ENCODE assay signal across 17 cellular contexts in genomic region chr22:24580276-24580675, GRCh38. TPM values are rescaled to one million over a fixed set of nuclear protein-coding genes. Genes with fewer than 3 reads are reported as not detected.
DNase-seq lines count a peak whose midpoint lies in the region; ATAC-seq, FAIRE-seq and TF ChIP-seq lines count a peak whose summit lies in the region.
"Had no signal": no experiment of that assay in that cellular context is flagged by ENCODE, and none has a peak within 500 bp of the region (broad histone marks: within the 10 kb centered on the region; RNA-seq: fewer than 3 reads in every experiment).

No MANE protein-coding gene starts in this region.

- no peaks in the 10 kb centered on the region for H4K20me1 ChIP-seq in astrocyte (ENCODE audit: insufficient read depth, low read length)

- no peak overlapping the region for H3K27ac ChIP-seq in breast epithelium
- no peak overlapping the region for H3K27ac ChIP-seq in astrocyte (ENCODE audit: low read depth, low read length)

- no peaks in the 10 kb centered on the region for H3K36me3 ChIP-seq in breast epithelium
- H3K36me3 ChIP-seq in astrocyte (ENCODE audit: insufficient read depth, low read length) = no peaks in the 10 kb centered on the region

- H3K27ac Mint-ChIP-seq in MCF 10A (ENCODE audit: low read depth, unreplicated experiment) = no peak overlapping the region
- no peak overlapping the region for H3K27ac Mint-ChIP-seq in astrocyte (ENCODE audit: unreplicated experiment)
- H3K27ac Mint-ChIP-seq: activated T-cell treated with anti-CD3 and anti-CD28 coated beads, Interleukin-2, amount 50 U/mL, for 72 hours; T-helper 2 cell treated with Interferon-gamma antibody and Interleukin-4, amounts not matched to agents 5 μg/mL and 100 μg/mL, for 36 hours had no signal

- POLR2A ChIA-PET in MCF 10A (lab: Yijun Ruan, JAX) = interaction anchor here (0.6 to 2.7 kb wide), 2 partner anchors 25 to 44 kb away, joined by 3 to 31 read pairs; partner anchors contain the start of genes GUCD1 and SNRPD3

- no peaks in the 10 kb centered on the region for H3K79me2 ChIP-seq in astrocyte (ENCODE audit: insufficient read depth, low read length)

- H3K4me2 ChIP-seq in astrocyte (ENCODE audit: low read length) = no peak overlapping the region

- peaks cover 36% of the 10 kb centered on the region for H3K36me3 Mint-ChIP-seq in MCF 10A (ENCODE audit: insufficient read depth, unreplicated experiment)
- H3K36me3 Mint-ChIP-seq in astrocyte (ENCODE audit: low read depth, unreplicated experiment) = peaks cover 7% of the 10 kb centered on the region

- TF ChIP-seq CTCF in MCF 10A (IDR thresholded peaks at IDR 0.05; ENCODE audit: unreplicated experiment) (no peak), breast epithelium (IDR thresholded peaks at IDR 0.05) (no peak), astrocyte (IDR thresholded peaks at IDR 0.05; ENCODE audit: insufficient read depth, low read depth, low read length) (no peak)

- H3K9me3 ChIP-seq in breast epithelium = no peaks in the 10 kb centered on the region
- H3K9me3 ChIP-seq in astrocyte (ENCODE audit: insufficient read depth, low read depth, low read length) = no peaks in the 10 kb centered on the region

- no peak overlapping the region for H2AFZ ChIP-seq in astrocyte (ENCODE audit: low read depth, low read length)

- DNase-seq in MCF 10A (ENCODE audit: unreplicated experiment) (peak; percentile 43), breast epithelium (ENCODE audit: low spot score in 2 of 2) (no peak), astrocyte (ENCODE audit: low read depth) (peak; percentile 52), glomerular visceral epithelial cell (ENCODE audit: extremely low spot score) (peak; percentile 27), HTR-8/SVneo (ENCODE audit: insufficient read length, low spot score) (no peak)
- no peak for DNase-seq in activated CD8-positive, alpha-beta memory T cell treated with anti-CD3 and anti-CD28 coated beads, Interleukin-2, amount 50 U/mL, for 48 hours
- DNase-seq: activated CD4-positive, alpha-beta T cell treated with anti-CD3 and anti-CD28 coated beads, Interleukin-2, amount 50 U/mL, for 1 hour; activated T-cell treated with anti-CD3 and anti-CD28 coated beads, Interleukin-2, amount 50 U/mL, for 72 hours; DMS153; NCI-H2029 treated with DMSO at 0.1 percent for 48 hours; NCI-H748 treated with DMSO at 0.1 percent for 48 hours; substantia nigra had no signal

- FAIRE-seq in astrocyte (lab: Jason Lieb, UNC) (no peak), HTR-8/SVneo (lab: Jason Lieb, UNC) (no peak)
- FAIRE-seq: A204.1 had no signal

- H3K9me3 Mint-ChIP-seq in MCF 10A (ENCODE audit: unreplicated experiment) (no peaks in the 10 kb centered on the region), astrocyte (ENCODE audit: unreplicated experiment) (no peaks in the 10 kb centered on the region)
- H3K9me3 Mint-ChIP-seq: activated T-cell treated with anti-CD3 and anti-CD28 coated beads, Interleukin-2, amount 50 U/mL, for 72 hours; T-helper 2 cell treated with Interferon-gamma antibody and Interleukin-4, amounts not matched to agents 5 μg/mL and 100 μg/mL, for 36 hours had no signal

- H3K4me1 ChIP-seq in breast epithelium = peaks cover 0 to 7% of the 10 kb centered on the region in 2 donors
- peaks cover 10% of the 10 kb centered on the region for H3K4me1 ChIP-seq in astrocyte (ENCODE audit: insufficient read depth, low read length)

- intact Hi-C loops in MCF 10A (cut with micrococcal nuclease) = no loop called here
- intact Hi-C loops in breast epithelium (cut with DNase I; ENCODE audit: low total_unique reads) = no loop called here

- CTCF ChIA-PET in MCF 10A (lab: Yijun Ruan, JAX) = no interaction called here

- no TSS peak for BruUV-seq in MCF 10A (replicated peaks; lab: Mats Ljungman, UMichigan)

- H3K9ac ChIP-seq in astrocyte (ENCODE audit: low read length) = no peak overlapping the region

- no peak overlapping the region for H3K4me3 Mint-ChIP-seq in MCF 10A (ENCODE audit: unreplicated experiment)
- no peak overlapping the region for H3K4me3 Mint-ChIP-seq in astrocyte (ENCODE audit: unreplicated experiment)
- H3K4me3 Mint-ChIP-seq: activated T-cell treated with anti-CD3 and anti-CD28 coated beads, Interleukin-2, amount 50 U/mL, for 72 hours; T-helper 2 cell treated with Interferon-gamma antibody and Interleukin-4, amounts not matched to agents 5 μg/mL and 100 μg/mL, for 36 hours had no signal

- no peaks in the 10 kb centered on the region for H3K27me3 ChIP-seq in breast epithelium
- H3K27me3 ChIP-seq in astrocyte (ENCODE audit: insufficient read depth, low read length) = no peaks in the 10 kb centered on the region

- ATAC-seq in HG03432 (IDR thresholded peaks at IDR 0.05; ENCODE audit: unreplicated experiment) = no peak
- no peak for ATAC-seq in HG02610 (IDR thresholded peaks at IDR 0.05; ENCODE audit: unreplicated experiment)
- ATAC-seq: activated T-cell treated with anti-CD3 and anti-CD28 coated beads, Interleukin-2, amount 50 U/mL, for 72 hours had no signal

- peaks cover 17% of the 10 kb centered on the region for H3K4me1 Mint-ChIP-seq in MCF 10A (ENCODE audit: insufficient read depth, unreplicated experiment)
- peaks cover 8% of the 10 kb centered on the region for H3K4me1 Mint-ChIP-seq in astrocyte (ENCODE audit: low read depth, unreplicated experiment)

- H3K4me3 ChIP-seq in breast epithelium (no peak overlapping the region), astrocyte (ENCODE audit: insufficient read depth, low read depth, low read length) (no peak overlapping the region)
- H3K4me3 ChIP-seq: lung had no signal

- TF ChIP-seq POLR2A in breast epithelium (IDR thresholded peaks at IDR 0.05) = no peak

- H3K27me3 Mint-ChIP-seq in MCF 10A (ENCODE audit: insufficient read depth, unreplicated experiment) (no peaks in the 10 kb centered on the region), astrocyte (ENCODE audit: low read depth, unreplicated experiment) (no peaks in the 10 kb centered on the region)

RNA-seq across cellular contexts. Expression of gene LRRC75B, which starts 12.6 kb away (rescaled TPM):
- total RNA-seq in MCF 10A (2022) (2.6 and 3.2 TPM in 2 replicates), breast epithelium (10 to 100 TPM; 10.7 to 23.1 (median 20.0) TPM), astrocyte (5.1 and 6.2 TPM in 2 replicates)

RNA-seq across cellular contexts. Expression of gene GGT1, which starts 22.7 kb away (rescaled TPM):
- 0.63 and 0.76 TPM in 2 replicates for total RNA-seq in MCF 10A (2022)
- 1 to 10 TPM; 3.4 to 8.5 (median 4.6) TPM for total RNA-seq in breast epithelium
- total RNA-seq in astrocyte = 2.9 and 3.1 TPM in 2 replicates

RNA-seq across cellular contexts. Expression of gene SNRPD3, which starts 24.5 kb away (rescaled TPM):
- total RNA-seq in MCF 10A (2022) = 90.9 and 94.6 TPM in 2 replicates
- total RNA-seq in breast epithelium = 100 to 1,000 TPM; 105 to 148 (median 124) TPM
- 89.6 and 97.3 TPM in 2 replicates for total RNA-seq in astrocyte

RNA-seq across cellular contexts. Expression of gene GUCD1, which starts 25.3 kb away (rescaled TPM):
- total RNA-seq in MCF 10A (2022) (47.0 and 48.4 TPM in 2 replicates), breast epithelium (100 to 1,000 TPM in 1 of 3 donors, 10 to 100 TPM in 2; 89.6 to 177 (median 91.4) TPM), astrocyte (77.7 and 84.3 TPM in 2 replicates)

Comparison
In these comparisons a context has a peak if more than half of its experiments do, and no peak if none do; other contexts are left out.
1. DNase-seq: peak in MCF 10A (single experiment), astrocyte (single experiment) and glomerular visceral epithelial cell (single experiment); none in breast epithelium (0 of 2), HTR-8/SVneo (single experiment) and activated CD8-positive, alpha-beta memory T cell treated with anti-CD3 and anti-CD28 coated beads, Interleukin-2, amount 50 U/mL, for 48 hours (single experiment).